ENCODE assay signal across 23 cellular contexts in genomic region chr19:17926044-17926443, GRCh38.
"Had no signal": no experiment of that assay in that cellular context is flagged by ENCODE, and none has a peak within 500 bp of the region (broad histone marks: within the 10 kb centered on the region; RNA-seq: fewer than 3 reads in every experiment).

No MANE protein-coding gene starts in this region.

- ATAC-seq: activated CD8-positive, alpha-beta T cell treated with anti-CD3 and anti-CD28 coated beads for 36 hours; activated T-cell treated with anti-CD3 and anti-CD28 coated beads, Interleukin-2, amount 50 U/mL, for 72 hours; activated T-helper 17 cell treated with anti-CD3 and anti-CD28 coated beads, Interleukin-2, amount 50 U/mL, for 72 hours; body of pancreas had no signal

- DNase-seq: activated CD4-positive, alpha-beta T cell treated with anti-CD3 and anti-CD28 coated beads, Interleukin-2, amount 10 ng/mL, durations not matched to agents 24 days and 14 days; activated CD4-positive, alpha-beta T cell treated with anti-CD3 and anti-CD28 coated beads, Interleukin-2, amount 50 U/mL, for 4 hours; activated CD8-positive, alpha-beta T cell treated with anti-CD3 and anti-CD28 coated beads for 36 hours; activated effector memory CD4-positive, alpha-beta T cell treated with anti-CD3 and anti-CD28 coated beads, Interleukin-2, amount 50 U/mL, for 16 hours; activated naive CD4-positive, alpha-beta T cell; activated naive CD4-positive, alpha-beta T cell treated with anti-CD3 and anti-CD28 coated beads, Interleukin-2, amount 50 U/mL, for 16 hours; activated T-cell treated with anti-CD3 and anti-CD28 coated beads, Interleukin-2, amount 50 U/mL, for 1 hour; activated T-cell treated with anti-CD3 and anti-CD28 coated beads, Interleukin-2, amount 50 U/mL, for 72 hours; adrenal gland; body of pancreas; Kasumi-1; MG63; NCI-H1092; NCI-H1436 treated with DMSO at 0.1 percent for 48 hours; NCI-H1694 treated with DMSO at 0.1 percent for 48 hours; NCI-H2029; NCI-H345; NCI-H524 treated with DMSO at 0.1 percent for 48 hours; NCI-H748 treated with DMSO at 0.1 percent for 48 hours; NK-92 treated with Interleukin-12 subunit alpha and Interleukin-12 subunit beta, amount 100 ng/mL, for 24 hours; SHP77; SJCRH30 had no signal
